Comparison of ENCODE assay signal across 14 cellular contexts in genomic region chr5:122849746-122850145, GRCh38. TPM values are rescaled to one million over a fixed set of nuclear protein-coding genes. Genes with fewer than 3 reads are reported as not detected.
DNase-seq lines count a peak whose midpoint lies in the region; ATAC-seq and TF ChIP-seq lines count a peak whose summit lies in the region.
"Had no signal": no experiment of that assay in that cellular context is flagged by ENCODE, and none has a peak within 500 bp of the region (broad histone marks: within the 10 kb centered on the region; RNA-seq: fewer than 3 reads in every experiment).

No MANE protein-coding gene starts in this region.

- no peak for ATAC-seq in T-cell (replicated peaks in 1 of 4)
- peak; percentile 13 to 75 for ATAC-seq in upper lobe of left lung (ENCODE audit: low FRiP score in 2 of 2)
- no peak for ATAC-seq in HG02840 (IDR thresholded peaks at IDR 0.05; ENCODE audit: low FRiP score, unreplicated experiment)

- H3K4me1 Mint-ChIP-seq in T-cell, result peaks cover 15 to 25% (median 15%) of the 10 kb centered on the region in 3 donors

- H3K4me3 Mint-ChIP-seq in T-cell, result no peak overlapping the region
- H3K4me3 Mint-ChIP-seq: activated CD4-positive, alpha-beta memory T cell treated with anti-CD3 and anti-CD28 coated beads for 36 hours had no signal

- no peaks in the 10 kb centered on the region for H3K36me3 Mint-ChIP-seq in T-cell
- H3K36me3 Mint-ChIP-seq: activated CD4-positive, alpha-beta memory T cell treated with anti-CD3 and anti-CD28 coated beads for 36 hours had no signal

- peak in 1 of 4 donors; percentile 74 for TF ChIP-seq EP300 in upper lobe of left lung (IDR thresholded peaks at IDR 0.05)

- H3K36me3 ChIP-seq in upper lobe of left lung, result no peaks in the 10 kb centered on the region
- H3K36me3 ChIP-seq in left ventricle myocardium inferior, result peaks cover 6% of the 10 kb centered on the region
- H3K36me3 ChIP-seq: neutrophil, spleen had no signal

- H3K4me1 ChIP-seq in upper lobe of left lung, result peaks cover 8 to 42% (median 30%) of the 10 kb centered on the region in 4 donors
- peaks cover 20% of the 10 kb centered on the region for H3K4me1 ChIP-seq in left ventricle myocardium inferior

- TF ChIP-seq CTCF in fibroblast of villous mesenchyme (IDR thresholded peaks at IDR 0.05; ENCODE audit: insufficient read depth, low read depth, low read length), result no peak
- no peak for TF ChIP-seq CTCF in upper lobe of left lung (IDR thresholded peaks at IDR 0.05)
- TF ChIP-seq CTCF in left ventricle myocardium inferior (IDR thresholded peaks at IDR 0.05; ENCODE audit: borderline replicate concordance), result no peak

- POLR2A ChIA-PET in T-cell (lab: Charles Lee), result interaction anchor here in 1 of 2 donors (0.6 kb wide), 1 partner anchor 64 kb away, joined by 4 read pairs; no protein-coding TSS in a partner anchor

- peak overlapping the region; percentile 19 to 28 for H3K27ac Mint-ChIP-seq in T-cell
- H3K27ac Mint-ChIP-seq: activated CD4-positive, alpha-beta memory T cell treated with anti-CD3 and anti-CD28 coated beads for 36 hours had no signal

- CTCF ChIA-PET in T-cell (lab: Charles Lee), result no interaction called here

- H3K27me3 Mint-ChIP-seq in T-cell, result no peaks in the 10 kb centered on the region
- H3K27me3 Mint-ChIP-seq: activated CD4-positive, alpha-beta memory T cell treated with anti-CD3 and anti-CD28 coated beads for 36 hours had no signal

- H3K27me3 ChIP-seq in upper lobe of left lung, result no peaks in the 10 kb centered on the region
- no peaks in the 10 kb centered on the region for H3K27me3 ChIP-seq in left ventricle myocardium inferior (ENCODE audit: low read depth)
- H3K27me3 ChIP-seq: spleen had no signal

- 38 to 68% methylated on average over 1 of the region's 1 CpG for WGBS in upper lobe of left lung, 2 donors

- no peaks in the 10 kb centered on the region for H3K9me3 Mint-ChIP-seq in T-cell
- H3K9me3 Mint-ChIP-seq: activated CD4-positive, alpha-beta memory T cell treated with anti-CD3 and anti-CD28 coated beads for 36 hours had no signal

- intact Hi-C loops in left ventricle myocardium inferior (cut with micrococcal nuclease), result no loop called here

- DNase-seq in NOMO-1 treated with DMSO at 0.1 percent for 48 hours (lab: John Stamatoyannopoulos, UW; ENCODE audit: unreplicated experiment), result peak; percentile 45
- no peak for DNase-seq in NOMO-1 treated with dmso at 0.1 percent for 144 hours (lab: John Stamatoyannopoulos, UW; ENCODE audit: unreplicated experiment)
- no peak for DNase-seq in T-cell
- peak; percentile 11 for DNase-seq in fibroblast of villous mesenchyme (ENCODE audit: low read depth)
- peak in 1 of 2 donors; percentile 73 for DNase-seq in upper lobe of left lung
- DNase-seq in KG1 (lab: John Stamatoyannopoulos, UW), result no peak
- no peak for DNase-seq in left ventricle myocardium inferior
- DNase-seq: activated CD4-positive, alpha-beta memory T cell treated with anti-CD3 and anti-CD28 coated beads for 36 hours; activated gamma-delta T cell treated with Interleukin-2 at 50 U/mL for 16 hours; DMS53; NK-92 treated with Interleukin-12 subunit alpha and Interleukin-12 subunit beta, amount 100 ng/mL, for 24 hours; spleen had no signal

- peak overlapping the region; percentile 22 to 71 (median 51) for H3K27ac ChIP-seq in upper lobe of left lung
- H3K27ac ChIP-seq in left ventricle myocardium inferior (replicated peaks), result no peak overlapping the region
- H3K27ac ChIP-seq: neutrophil had no signal

- H3K4me3 ChIP-seq in fibroblast of villous mesenchyme (ENCODE audit: low read depth, low read length) (no peak overlapping the region), upper lobe of left lung (no peak overlapping the region), left ventricle myocardium inferior (no peak overlapping the region)
- H3K4me3 ChIP-seq: spleen had no signal

- no peak for TF ChIP-seq POLR2A in upper lobe of left lung (IDR thresholded peaks at IDR 0.05)

- H3K9me3 ChIP-seq in upper lobe of left lung (no peaks in the 10 kb centered on the region), left ventricle myocardium inferior (replicated peaks) (no peaks in the 10 kb centered on the region)
- H3K9me3 ChIP-seq: neutrophil, spleen had no signal

RNA-seq across cellular contexts. Expression of gene SNX24, which starts 4.3 kb away (rescaled TPM):
- total RNA-seq in T-cell (1 to 10 TPM; 2.2 to 4.9 (median 3.8) TPM), fibroblast of villous mesenchyme (28.0 and 29.8 TPM in 2 replicates), upper lobe of left lung (10 to 100 TPM; 24.2 to 61.8 (median 35.6) TPM), left ventricle myocardium inferior (16.0 TPM)

Comparison
In these comparisons a context has a peak if more than half of its experiments do, and no peak if none do; other contexts are left out.
1. DNase-seq: peak in NOMO-1 treated with DMSO at 0.1 percent for 48 hours (single experiment) and fibroblast of villous mesenchyme (single experiment); none in NOMO-1 treated with dmso at 0.1 percent for 144 hours (single experiment), T-cell (0 of 34), KG1 (single experiment) and left ventricle myocardium inferior (single experiment).
2. ATAC-seq: peak in upper lobe of left lung (2 of 2); none in T-cell (0 of 4) and HG02840 (single experiment).